Comparison of ENCODE assay signal across 14 cellular contexts in the genomic region with DNA sequence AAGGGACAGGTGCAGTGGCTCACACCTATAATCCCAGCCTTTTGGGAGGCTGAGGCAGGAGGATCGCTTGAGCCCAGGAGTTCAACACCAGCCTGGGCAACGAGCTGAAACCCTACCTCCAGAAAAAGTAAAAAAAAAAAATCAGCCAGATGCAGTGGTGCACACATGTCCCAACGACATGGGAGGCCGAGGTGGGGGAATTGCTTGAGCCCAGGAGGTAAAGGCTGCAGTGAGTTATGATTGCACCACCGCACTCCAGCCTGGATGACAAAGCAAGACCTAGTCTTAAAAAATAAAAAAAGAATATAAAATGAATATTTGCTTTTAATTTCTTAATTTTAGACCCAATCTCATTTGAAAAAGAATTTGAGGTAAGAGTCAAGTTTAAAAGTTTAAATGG.
"Had no signal": no experiment of that assay in that cellular context is flagged by ENCODE, and none has a peak within 500 bp of the region (broad histone marks: within the 10 kb centered on the region; RNA-seq: fewer than 3 reads in every experiment).

No MANE protein-coding gene starts in this region.

- DNase-seq: activated CD8-positive, alpha-beta memory T cell treated with anti-CD3 and anti-CD28 coated beads for 24 hours; activated CD8-positive, alpha-beta memory T cell treated with anti-CD3 and anti-CD28 coated beads, Interleukin-2, amount 50 U/mL, for 4 hours; activated T-cell treated with anti-CD3 and anti-CD28 coated beads, Interleukin-2, amount 50 U/mL, for 24 hours; endodermal cell; mucosa of descending colon; retina; stimulated activated CD4-positive, alpha-beta T cell treated with anti-CD3 and anti-CD28 coated beads, Interleukin-12 subunit alpha, Interleukin-12 subunit beta, amount 100 ng/mL, for 4 hours; T-helper 9 cell had no signal

- ATAC-seq: activated naive CD4-positive, alpha-beta T cell treated with anti-CD3 and anti-CD28 coated beads, Interleukin-2, amount 50 U/mL, for 72 hours; activated T-helper 17 cell treated with anti-CD3 and anti-CD28 coated beads, Interleukin-2, amount 50 U/mL, for 72 hours had no signal

- H3K9me3 ChIP-seq: breast epithelium, mucosa of descending colon, SJSA1 had no signal

- H3K27me3 ChIP-seq: breast epithelium, neural progenitor cell, SJSA1 had no signal

- H3K36me3 ChIP-seq: breast epithelium, neural progenitor cell had no signal

- H3K27ac ChIP-seq: neural progenitor cell, SJSA1 had no signal

- H3K4me3 ChIP-seq: breast epithelium, coronary artery, mucosa of descending colon, neural progenitor cell, SJSA1 had no signal

- H3K4me1 ChIP-seq: breast epithelium, SJSA1 had no signal
